8 cellular contexts compared by ENCODE assay signal in the genomic region with DNA sequence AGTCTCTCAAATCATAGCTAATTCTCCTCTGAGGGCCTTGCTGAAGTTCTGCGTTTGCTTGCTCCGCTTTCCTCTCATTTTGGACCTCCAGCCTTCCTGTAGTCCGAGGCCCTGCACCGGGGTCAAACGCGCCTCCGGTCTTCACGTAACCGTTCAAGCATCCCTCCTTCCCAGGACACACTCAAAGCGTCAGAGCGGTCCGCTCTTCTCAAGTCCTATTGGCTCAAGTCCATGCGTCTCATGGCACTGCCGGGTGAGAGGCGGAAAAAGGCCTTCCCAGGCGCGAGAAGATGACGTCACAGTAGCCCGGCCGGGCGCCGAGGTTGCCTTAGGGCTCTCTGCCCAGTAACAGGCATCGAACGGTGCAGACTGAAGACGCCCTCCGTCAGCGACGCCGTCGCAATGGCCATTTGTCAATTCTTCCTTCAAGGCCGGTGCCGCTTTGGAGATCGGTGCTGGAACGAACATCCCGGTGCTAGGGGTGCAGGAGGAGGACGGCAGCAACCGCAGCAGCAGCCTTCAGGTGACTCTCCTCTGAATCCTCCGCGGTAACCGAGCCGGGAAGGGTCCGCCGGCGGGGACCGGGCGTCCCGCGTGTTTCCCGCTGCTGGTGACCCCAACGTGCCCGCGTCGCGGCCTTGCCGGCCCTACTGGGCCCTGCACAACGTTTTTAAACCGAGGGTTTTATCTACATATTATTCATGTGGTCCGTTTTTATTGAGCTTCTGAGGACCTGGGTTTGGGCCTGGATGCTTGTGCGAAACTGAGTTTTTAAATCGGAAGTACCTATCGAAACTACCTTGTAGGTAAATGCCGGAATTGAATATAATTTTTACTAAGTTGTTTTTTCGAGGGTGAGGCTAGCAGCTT. TPM values are rescaled to one million over a fixed set of nuclear protein-coding genes. Genes with fewer than 3 reads are reported as not detected.
DNase-seq lines count a peak whose midpoint lies in the region; ATAC-seq, FAIRE-seq and TF ChIP-seq lines count a peak whose summit lies in the region.

A gene with protein sequence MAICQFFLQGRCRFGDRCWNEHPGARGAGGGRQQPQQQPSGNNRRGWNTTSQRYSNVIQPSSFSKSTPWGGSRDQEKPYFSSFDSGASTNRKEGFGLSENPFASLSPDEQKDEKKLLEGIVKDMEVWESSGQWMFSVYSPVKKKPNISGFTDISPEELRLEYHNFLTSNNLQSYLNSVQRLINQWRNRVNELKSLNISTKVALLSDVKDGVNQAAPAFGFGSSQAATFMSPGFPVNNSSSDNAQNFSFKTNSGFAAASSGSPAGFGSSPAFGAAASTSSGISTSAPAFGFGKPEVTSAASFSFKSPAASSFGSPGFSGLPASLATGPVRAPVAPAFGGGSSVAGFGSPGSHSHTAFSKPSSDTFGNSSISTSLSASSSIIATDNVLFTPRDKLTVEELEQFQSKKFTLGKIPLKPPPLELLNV (plus strand): TSS at position 365 of the 870 bp plus-strand sequence. CDS start 38 bp downstream, at position 403.

- peak; percentile 93 for ATAC-seq in HG03460 (IDR thresholded peaks at IDR 0.05; ENCODE audit: unreplicated experiment)

- no peaks in the 10 kb centered on the region for H3K9me3 ChIP-seq in BE2C

- peaks cover 21% of the 10 kb centered on the region for H3K36me3 ChIP-seq in BE2C

- no peaks in the 10 kb centered on the region; the same call in 1 of the 2 replicates for H3K4me1 ChIP-seq in BE2C

- FAIRE-seq in colon (lab: Jason Lieb, UNC) = peak; percentile 76

- peak within 1 kb of the TSS; percentile 75 for H3K4me3 ChIP-seq in BE2C (ENCODE audit: low read depth, low read length)

- no peak for TF ChIP-seq CTCF in BE2C (IDR thresholded peaks at IDR 0.05; ENCODE audit: low read depth, low read length)

- H3K27me3 ChIP-seq in BE2C = no peaks in the 10 kb centered on the region

- DNase-seq in BE2C = peak; percentile 98
- DNase-seq in GM19240 (ENCODE audit: insufficient read length, low spot score) = peak; percentile 62
- DNase-seq in NCI-H526 (lab: John Stamatoyannopoulos, UW) = peak; percentile 98
- DNase-seq in activated CD4-positive, alpha-beta T cell treated with anti-CD3 and anti-CD28 coated beads for 48 hours = peak; percentile 98
- peak; percentile 99 for DNase-seq in kidney tubule cell (ENCODE audit: low spot score)
- DNase-seq in stimulated activated CD4-positive, alpha-beta T cell treated with anti-CD3 and anti-CD28 coated beads, Interleukin-1b, Interleukin-23, amount 100 ng/mL, for 24 hours (ENCODE audit: low read depth in 4 of 4, low spot score in 1 of 4) = peak; percentile 92 to 96 (median 94)

RNA-seq across cellular contexts. Expression of the gene that starts here (rescaled TPM):
- polyA plus RNA-seq in BE2C (2012; ENCODE audit: insufficient read depth, insufficient read length, low read depth) = 43.0 TPM

Comparison
In these comparisons a context has a peak if more than half of its experiments do, and no peak if none do; other contexts are left out.
1. Peak in every context shown above with its lines: DNase-seq, ATAC-seq and H3K4me3 ChIP-seq.